ENCODE assay signal across 9 cellular contexts in genomic region chr17:82105417-82105881, GRCh38. TPM values are rescaled to one million over a fixed set of nuclear protein-coding genes. Genes with fewer than 3 reads are reported as not detected.
A peak's percentile ranks its signal among the peaks of the same experiment; 100 is the strongest.
DNase-seq lines count a peak whose midpoint lies in the region; ATAC-seq and TF ChIP-seq lines count a peak whose summit lies in the region.
"Had no signal": no experiment of that assay in that cellular context is flagged by ENCODE, and none has a peak within 500 bp of the region (broad histone marks: within the 10 kb centered on the region; RNA-seq: fewer than 3 reads in every experiment).

No MANE protein-coding gene starts in this region.

- TF ChIP-seq EP300 in gastroesophageal sphincter (IDR thresholded peaks at IDR 0.05) = no peak

- POLR2A ChIA-PET in PC-3 (lab: Charles Lee; ENCODE audit: unreplicated experiment) = interaction anchor here (0.6 kb wide), 1 partner anchor 9 kb away, joined by 8 read pairs; no protein-coding TSS in a partner anchor

- no peak for ATAC-seq in PC-3
- ATAC-seq in gastroesophageal sphincter = no peak

- H4K20me1 ChIP-seq in DOHH2 (ENCODE audit: control insufficient read depth, insufficient read depth, low read depth, low read length) (no peaks in the 10 kb centered on the region), PC-3 (ENCODE audit: low read length) (no peaks in the 10 kb centered on the region)

- peaks cover 35% of the 10 kb centered on the region for H3K4me1 Mint-ChIP-seq in progenitor cell of endocrine pancreas (ENCODE audit: low read depth)

- no peaks in the 10 kb centered on the region for H3K27me3 Mint-ChIP-seq in progenitor cell of endocrine pancreas

- peaks cover 5% of the 10 kb centered on the region for H3F3A ChIP-seq in DOHH2 (ENCODE audit: control insufficient read depth, insufficient read depth)
- peaks cover under 1% of the 10 kb centered on the region for H3F3A ChIP-seq in PC-3 (ENCODE audit: low read length, unreplicated experiment)

- TF ChIP-seq POLR2A in gastroesophageal sphincter (IDR thresholded peaks at IDR 0.05) = no peak

- TF ChIP-seq CTCF in DOHH2 (IDR thresholded peaks at IDR 0.05; ENCODE audit: low read depth, low read length, poor library complexity, severe bottlenecking) = no peak
- TF ChIP-seq CTCF in PC-3 (conservative IDR thresholded peaks at IDR 0.05; ENCODE audit: low read depth, low read length) = no peak
- no peak for TF ChIP-seq CTCF in progenitor cell of endocrine pancreas (IDR thresholded peaks at IDR 0.05; ENCODE audit: unreplicated experiment)
- TF ChIP-seq CTCF in gastroesophageal sphincter (IDR thresholded peaks at IDR 0.05) = no peak

- peak overlapping the region; percentile 72 for H3K4me3 ChIP-seq in DOHH2 (ENCODE audit: low read length)
- H3K4me3 ChIP-seq in PC-3 (ENCODE audit: low read length) = no peak overlapping the region
- peak overlapping the region; percentile 64 for H3K4me3 ChIP-seq in effector memory CD4-positive, alpha-beta T cell (ENCODE audit: insufficient read depth, low read depth, low read length, poor library complexity, severe bottlenecking)
- H3K4me3 ChIP-seq in gastroesophageal sphincter = no peak overlapping the region

- DNase-seq in PC-3 = no peak
- DNase-seq in effector memory CD4-positive, alpha-beta T cell = no peak
- no peak for DNase-seq in progenitor cell of endocrine pancreas (ENCODE audit: low spot score, unreplicated experiment)
- DNase-seq in NK-92 (lab: John Stamatoyannopoulos, UW; ENCODE audit: unreplicated experiment) = no peak
- no peak for DNase-seq in EL
- DNase-seq in T1000 (lab: John Stamatoyannopoulos, UW) = no peak

- BruUV-seq in PC-3 (replicated peaks; lab: Mats Ljungman, UMichigan) = no TSS peak

- H3K36me3 Mint-ChIP-seq in progenitor cell of endocrine pancreas (ENCODE audit: insufficient read depth) = peaks cover 1% of the 10 kb centered on the region

- H3K79me2 ChIP-seq in DOHH2 (ENCODE audit: control insufficient read depth, low read length) (peaks cover 6% of the 10 kb centered on the region), PC-3 (ENCODE audit: low read length) (no peaks in the 10 kb centered on the region)

- H3K9me2 ChIP-seq in DOHH2 (replicated peaks; ENCODE audit: control insufficient read depth, low read length) (no peaks in the 10 kb centered on the region), PC-3 (replicated peaks; ENCODE audit: low read length) (no peaks in the 10 kb centered on the region)

- H3K27ac Mint-ChIP-seq in progenitor cell of endocrine pancreas = peak overlapping the region; percentile 79

- no peak overlapping the region for H2AFZ ChIP-seq in PC-3 (ENCODE audit: low read length)
- H2AFZ ChIP-seq: GM23338 had no signal

- 91% methylated on average over 6 of the region's 13 CpGs; no CpG with 5 or more reads in 1 of the 2 donors for WGBS in gastroesophageal sphincter (ENCODE audit: low coverage in 1 of 2), 2 donors

- no peaks in the 10 kb centered on the region for H3K9me3 ChIP-seq in DOHH2 (ENCODE audit: control insufficient read depth, insufficient read depth, low read length)
- H3K9me3 ChIP-seq in PC-3 (ENCODE audit: low read length) = no peaks in the 10 kb centered on the region
- no peaks in the 10 kb centered on the region for H3K9me3 ChIP-seq in effector memory CD4-positive, alpha-beta T cell (ENCODE audit: control insufficient read depth, low read length)
- H3K9me3 ChIP-seq in gastroesophageal sphincter = no peaks in the 10 kb centered on the region

- no peak overlapping the region for H3K9ac ChIP-seq in PC-3 (ENCODE audit: low read length)

- H3K4me1 ChIP-seq in DOHH2 (ENCODE audit: control insufficient read depth, low read length) (peaks cover 41% of the 10 kb centered on the region), PC-3 (ENCODE audit: insufficient read depth, low read length) (peaks cover 26% of the 10 kb centered on the region), gastroesophageal sphincter (peaks cover 0 to 70% (median 26%) of the 10 kb centered on the region in 3 donors)
- peaks cover 27% of the 10 kb centered on the region for H3K4me1 ChIP-seq in effector memory CD4-positive, alpha-beta T cell (ENCODE audit: control insufficient read depth, insufficient read depth, low read length, poor library complexity, severe bottlenecking)

- H3K4me3 Mint-ChIP-seq in progenitor cell of endocrine pancreas (ENCODE audit: low read depth) = no peak overlapping the region

- H3K27me3 ChIP-seq in DOHH2 (ENCODE audit: control insufficient read depth, low read length) (no peaks in the 10 kb centered on the region), PC-3 (ENCODE audit: low read length) (no peaks in the 10 kb centered on the region), gastroesophageal sphincter (no peaks in the 10 kb centered on the region)
- no peaks in the 10 kb centered on the region for H3K27me3 ChIP-seq in effector memory CD4-positive, alpha-beta T cell (replicated peaks; ENCODE audit: control insufficient read depth, insufficient read depth, low read length, poor library complexity, severe bottlenecking)

- intact Hi-C loops in PC-3 (cut with micrococcal nuclease) = no loop called here

- CTCF ChIA-PET in PC-3 (lab: Charles Lee) = no interaction called here

- peak overlapping the region; percentile 92 for H3K4me2 ChIP-seq in DOHH2 (ENCODE audit: low read length)
- peak overlapping the region; percentile 52; the same call in 1 of the 2 replicates for H3K4me2 ChIP-seq in PC-3 (ENCODE audit: low read length)

- peak overlapping the region; percentile 70 for H3K27ac ChIP-seq in DOHH2 (ENCODE audit: low read depth, low read length)
- H3K27ac ChIP-seq in PC-3 (ENCODE audit: low read length) = no peak overlapping the region
- peak overlapping the region; percentile 76 for H3K27ac ChIP-seq in effector memory CD4-positive, alpha-beta T cell (ENCODE audit: insufficient read depth, low read length, poor library complexity, severe bottlenecking)
- peak overlapping the region in 2 of 4 donors; percentile 81 to 84 for H3K27ac ChIP-seq in gastroesophageal sphincter

- H3K9me3 Mint-ChIP-seq in progenitor cell of endocrine pancreas (ENCODE audit: low read depth) = no peaks in the 10 kb centered on the region

- H3K36me3 ChIP-seq in DOHH2 (ENCODE audit: control insufficient read depth, low read length) (peaks cover 9% of the 10 kb centered on the region), PC-3 (ENCODE audit: low read depth, low read length) (no peaks in the 10 kb centered on the region), gastroesophageal sphincter (no peaks in the 10 kb centered on the region)
- no peaks in the 10 kb centered on the region for H3K36me3 ChIP-seq in effector memory CD4-positive, alpha-beta T cell (ENCODE audit: control insufficient read depth, insufficient read depth, low read length)

RNA-seq across cellular contexts. Expression of gene FASN, which starts 7.4 kb away (rescaled TPM):
- total RNA-seq in PC-3 (2014; rRNA removed) (269 and 364 TPM in 2 replicates), progenitor cell of endocrine pancreas (303 and 308 TPM in 2 replicates), gastroesophageal sphincter (10 to 100 TPM; 22.6 to 52.8 (median 48.3) TPM)

RNA-seq across cellular contexts. Expression of gene DUS1L, which starts 39.8 kb away (rescaled TPM):
- total RNA-seq in PC-3 (2014; rRNA removed) (205 and 262 TPM in 2 replicates), progenitor cell of endocrine pancreas (85.2 and 93.8 TPM in 2 replicates), gastroesophageal sphincter (10 to 100 TPM; 35.8 to 62.8 (median 52.9) TPM)

RNA-seq across cellular contexts. Expression of gene GPS1, which starts 53.8 kb away (rescaled TPM):
- total RNA-seq in PC-3 (2014; rRNA removed) = 240 and 287 TPM in 2 replicates
- 134 and 137 TPM in 2 replicates for total RNA-seq in progenitor cell of endocrine pancreas
- total RNA-seq in gastroesophageal sphincter = 100 to 1,000 TPM in 1 of 4 donors, 10 to 100 TPM in 3; 69.3 to 103 (median 77.2) TPM

RNA-seq across cellular contexts. Expression of gene RFNG, which starts 53.8 kb away (rescaled TPM):
- total RNA-seq in PC-3 (2014; rRNA removed) (46.7 and 46.8 TPM in 2 replicates), progenitor cell of endocrine pancreas (60.1 and 65.5 TPM in 2 replicates), gastroesophageal sphincter (10 to 100 TPM; 28.8 to 48.2 (median 34.3) TPM)

Comparison
In these comparisons a context has a peak if more than half of its experiments do, and no peak if none do; other contexts are left out.
1. H3K4me3 ChIP-seq: peak in DOHH2 (single experiment) and effector memory CD4-positive, alpha-beta T cell (single experiment); none in PC-3 (single experiment) and gastroesophageal sphincter (0 of 2).